13 cellular contexts compared by ENCODE assay signal in genomic region chr5:136134653-136135052, GRCh38. TPM values are rescaled to one million over a fixed set of nuclear protein-coding genes. Genes with fewer than 3 reads are reported as not detected.
DNase-seq lines count a peak whose midpoint lies in the region; ATAC-seq, FAIRE-seq and TF ChIP-seq lines count a peak whose summit lies in the region.
"Had no signal": no experiment of that assay in that cellular context is flagged by ENCODE, and none has a peak within 500 bp of the region (broad histone marks: within the 10 kb centered on the region; RNA-seq: fewer than 3 reads in every experiment).

No MANE protein-coding gene starts in this region.

- no peak overlapping the region for H2BK12ac ChIP-seq in mesenchymal stem cell (ENCODE audit: low read length in 2 of 2)

- no peak overlapping the region for H3K14ac ChIP-seq in mesenchymal stem cell (ENCODE audit: low read length in 2 of 2)

- no peak overlapping the region for H4K8ac ChIP-seq in mesenchymal stem cell (ENCODE audit: low read length)

- no peak overlapping the region for H2AFZ ChIP-seq in K562 (ENCODE audit: low read depth, low read length)
- H2AFZ ChIP-seq in mesenchymal stem cell (ENCODE audit: low read depth, low read length), result no peak overlapping the region

- no peak for TF ChIP-seq EP300 in K562 (IDR thresholded peaks at IDR 0.05; ENCODE audit: low read length)

- peak overlapping the region in 1 of 2 experiments; percentile 30; a peak in 1 of 4 replicates for H3K9ac ChIP-seq in K562 (ENCODE audit: insufficient read depth in 1 of 2, low read depth in 2 of 2, low read length in 2 of 2)
- H3K9ac ChIP-seq in mesenchymal stem cell (ENCODE audit: low read length), result peak overlapping the region; percentile 97

- H3K27me3 ChIP-seq in right cardiac atrium (ENCODE audit: control insufficient read depth, insufficient read depth) (no peaks in the 10 kb centered on the region), K562 (ENCODE audit: control insufficient read depth in 2 of 2, insufficient read depth in 2 of 2, low read length in 2 of 2) (no peaks in the 10 kb centered on the region), mesenchymal stem cell (ENCODE audit: control insufficient read depth in 1 of 2, insufficient read depth in 1 of 2, low read length in 2 of 2) (no peaks in the 10 kb centered on the region), upper lobe of right lung (no peaks in the 10 kb centered on the region)

- H2AK5ac ChIP-seq in mesenchymal stem cell (ENCODE audit: low read length, severe bottlenecking), result no peak overlapping the region

- H3K23ac ChIP-seq in mesenchymal stem cell (ENCODE audit: low read length in 2 of 2), result no peak overlapping the region

- DNase-seq in right cardiac atrium (no peak), cardiac septum (ENCODE audit: low spot score) (no peak), K562 (ENCODE audit: extremely low read depth in 1 of 4, low spot score in 3 of 4) (no peak), mesenchymal stem cell (no peak), upper lobe of right lung (no peak)
- DNase-seq in activated effector memory CD4-positive, alpha-beta T cell treated with anti-CD3 and anti-CD28 coated beads, Interleukin-2, amount 50 U/mL, for 16 hours, result no peak
- DNase-seq: NCI-H2171 had no signal

- BruUV-seq in K562 (replicated peaks; lab: Mats Ljungman, UMichigan), result no TSS peak

- H3K36me3 ChIP-seq in K562 (ENCODE audit: control insufficient read depth, insufficient read depth, low read length) (no peaks in the 10 kb centered on the region; the same call in 2 of the 3 replicates), mesenchymal stem cell (ENCODE audit: control insufficient read depth in 1 of 2, insufficient read depth in 2 of 2, low read depth in 1 of 2, low read length in 2 of 2) (no peaks in the 10 kb centered on the region), upper lobe of right lung (no peaks in the 10 kb centered on the region)

- FAIRE-seq in K562 (lab: Jason Lieb, UNC), result no peak
- FAIRE-seq: endometrium, GM18507, H54 had no signal

- H2BK120ac ChIP-seq in mesenchymal stem cell (ENCODE audit: low read depth, low read length), result no peak overlapping the region

- peak overlapping the region; percentile 28 for H3K4me3 ChIP-seq in right cardiac atrium (ENCODE audit: low read length)
- H3K4me3 ChIP-seq in K562, result no peak overlapping the region
- H3K4me3 ChIP-seq in mesenchymal stem cell (ENCODE audit: insufficient read depth in 1 of 2, low read depth in 1 of 2, low read length in 2 of 2), result peak overlapping the region in 1 of 2 experiments; percentile 97
- no peak overlapping the region for H3K4me3 ChIP-seq in upper lobe of right lung

- H3K9me1 ChIP-seq in K562 (ENCODE audit: control insufficient read depth, insufficient read depth, low read length), result no peaks in the 10 kb centered on the region

- no peak for TF ChIP-seq RAD21 in K562 (CRISPR knock-in tag; conservative IDR thresholded peaks at IDR 0.05 in 1 of 2, IDR thresholded peaks at IDR 0.05 in 1 of 2)

- H3K79me2 ChIP-seq in K562 (ENCODE audit: control insufficient read depth, insufficient read depth, low read length), result peaks cover 70% of the 10 kb centered on the region

- no peak overlapping the region for H3K4ac ChIP-seq in mesenchymal stem cell (ENCODE audit: low read depth in 1 of 2, low read length in 2 of 2)

- POLR2A ChIA-PET in K562 (lab: Yijun Ruan, JAX), result interaction anchor here (0.8 to 1.9 kb wide), 3 partner anchors 9 to 19 kb away, joined by 3 to 6 read pairs (median 5); no protein-coding TSS in a partner anchor

- CTCF ChIA-PET in K562 (lab: Yijun Ruan, JAX; ENCODE audit: low intra/inter-chr PET ratio), result no interaction called here

- H2BK5ac ChIP-seq in mesenchymal stem cell (ENCODE audit: low read depth, low read length, poor library complexity, severe bottlenecking), result no peak overlapping the region

- H4K20me1 ChIP-seq in K562 (replicated peaks; ENCODE audit: control insufficient read depth, insufficient read depth, low read length), result peaks cover 30% of the 10 kb centered on the region; the same call in 1 of the 2 replicates

- in situ Hi-C loops in K562 (cut with MboI), result no loop called here

- H3K27ac ChIP-seq in right cardiac atrium (ENCODE audit: low read length) (no peak overlapping the region), K562 (ENCODE audit: extremely low read depth, low read depth, low read length) (no peak overlapping the region), mesenchymal stem cell (ENCODE audit: low read length, poor library complexity, severe bottlenecking) (no peak overlapping the region), upper lobe of right lung (peak overlapping the region; percentile 95)

- H3K4me1 ChIP-seq in right cardiac atrium (ENCODE audit: control insufficient read depth, insufficient read depth, low read length) (peaks cover 7% of the 10 kb centered on the region), K562 (replicated peaks in 1 of 2; ENCODE audit: control insufficient read depth in 2 of 2, insufficient read depth in 2 of 2, low read length in 2 of 2) (peaks cover 13 to 19% of the 10 kb centered on the region in 2 experiments; a peak in 4 of 5 replicates), mesenchymal stem cell (ENCODE audit: control insufficient read depth, insufficient read depth, low read depth, low read length) (peaks cover 8% of the 10 kb centered on the region), upper lobe of right lung (peaks cover 30% of the 10 kb centered on the region)

- no peak overlapping the region for H4K91ac ChIP-seq in mesenchymal stem cell (ENCODE audit: low read length)

- peaks cover 2% of the 10 kb centered on the region for H3K79me1 ChIP-seq in mesenchymal stem cell (replicated peaks; ENCODE audit: low read length, poor library complexity, severe bottlenecking)

- ATAC-seq in right cardiac atrium (no peak), K562 (no peak), upper lobe of right lung (no peak), HG03565 (IDR thresholded peaks at IDR 0.05; ENCODE audit: unreplicated experiment) (no peak), HG03354 (IDR thresholded peaks at IDR 0.05; ENCODE audit: poor library complexity, severe bottlenecking, unreplicated experiment) (no peak)

- no peak overlapping the region for H3K18ac ChIP-seq in mesenchymal stem cell (ENCODE audit: low read depth in 1 of 2, low read length in 2 of 2)

- H2BK15ac ChIP-seq in mesenchymal stem cell (ENCODE audit: low read depth, poor library complexity, severe bottlenecking), result no peak overlapping the region

- WGBS in right cardiac atrium, result 31% methylated on average over 1 of the region's 1 CpG
- WGBS in K562 (ENCODE audit: insufficient coverage, low coverage, missing lambda C conversion rate), result 47% methylated on average over 1 of the region's 1 CpG
- 86% methylated on average over 1 of the region's 1 CpG for WGBS in mesenchymal stem cell

- intact Hi-C loops in right cardiac atrium (cut with DNase I) (loop anchor here in 1 of 4 donors (5.0 kb wide), 1 partner anchor 42 kb away; no protein-coding TSS in a partner anchor), cardiac septum (cut with DNase I) (no loop called here), K562 (cut with micrococcal nuclease) (loop anchor here (5.0 kb wide), 1 partner anchor 52 kb away; no protein-coding TSS in a partner anchor), upper lobe of right lung (cut with DNase I) (no loop called here)

- TF ChIP-seq CTCF in K562 (IDR thresholded peaks at IDR 0.05 in 2 of 3, conservative IDR thresholded peaks at IDR 0.05 in 1 of 3; ENCODE audit: insufficient read depth in 2 of 3, low read depth in 1 of 3, low read length in 3 of 3) (no peak), upper lobe of right lung (IDR thresholded peaks at IDR 0.05) (no peak)

- no peak for TF ChIP-seq POLR2A in K562 (conservative IDR thresholded peaks at IDR 0.05)

- H3K4me2 ChIP-seq in K562 (ENCODE audit: insufficient read depth, low read length) (no peak overlapping the region; the same call in 1 of the 2 replicates), mesenchymal stem cell (ENCODE audit: low read length, poor library complexity, severe bottlenecking) (peak overlapping the region; percentile 41)

- H3K9me3 ChIP-seq in right cardiac atrium (ENCODE audit: control insufficient read depth, low read length), result no peaks in the 10 kb centered on the region
- H3K9me3 ChIP-seq in K562 (replicated peaks; ENCODE audit: control insufficient read depth, insufficient read depth, low read depth, low read length), result no peaks in the 10 kb centered on the region
- no peaks in the 10 kb centered on the region for H3K9me3 ChIP-seq in mesenchymal stem cell (ENCODE audit: control insufficient read depth, low read length)
- H3K9me3 ChIP-seq in upper lobe of right lung, result no peaks in the 10 kb centered on the region

RNA-seq across cellular contexts. Expression of gene SMAD5, which starts 2.0 kb away (rescaled TPM):
- 10 to 100 TPM; 43.9 to 62.9 (median 58.2) TPM for total RNA-seq in right cardiac atrium
- polyA plus RNA-seq in right cardiac atrium, result 8.7 TPM
- 45.9 TPM for total RNA-seq in cardiac septum
- 37.6 and 119 TPM in 2 replicates for total RNA-seq in K562 (2011; cell fraction: chromatin; rRNA removed; ENCODE audit: low replicate concordance)
- 9.2 and 17.2 TPM in 2 replicates for total RNA-seq in K562 (2011; cell fraction: nucleolus; rRNA removed)
- 23.3 and 36.0 TPM in 2 replicates for total RNA-seq in K562 (2011; cell fraction: nucleoplasm; rRNA removed)
- 14.7 and 14.8 TPM in 2 replicates for total RNA-seq in K562 (2014; rRNA removed)
- 35.0 and 47.9 TPM in 2 replicates for total RNA-seq in K562 (2014; rRNA removed; fragmentation: Illumina TruSeq; extraction: Trizol)
- total RNA-seq in K562 (2015; rRNA removed; fragmentation: Illumina TruSeq; extraction: Trizol), result 26.5 and 29.5 TPM in 2 replicates
- total RNA-seq in K562 (2021), result 34.4 and 38.5 TPM in 2 replicates
- 49.0 and 53.9 TPM in 2 replicates for polyA plus RNA-seq in K562 (2011; rRNA removed)
- 23.7 and 43.2 TPM in 2 replicates for polyA plus RNA-seq in K562 (2011; cell fraction: cytosol; rRNA removed)
- 15.7 and 27.0 TPM in 2 replicates for polyA plus RNA-seq in K562 (2011; cell fraction: nucleus; rRNA removed)
- polyA plus RNA-seq in K562 (2012), result 12.9 and 17.5 TPM in 2 replicates
- polyA plus RNA-seq in K562 (2014; fragmentation: Illumina TruSeq; extraction: Trizol), result 20.3 and 21.1 TPM in 2 replicates
- 10 to 100 TPM; 14.2 to 18.9 TPM for polyA plus RNA-seq in K562 (2014; fragmentation: Nextera tagmentation; extraction: Ambion mirVana)
- polyA plus RNA-seq in K562 (2014; rRNA removed), result 12.4 and 17.4 TPM in 2 replicates
- 143 and 178 TPM in 2 replicates for polyA minus RNA-seq in K562 (2011; rRNA and poly(A)+ RNA removed)
- 41.4 and 59.4 TPM in 2 replicates for polyA minus RNA-seq in K562 (2011; cell fraction: cytosol; rRNA and poly(A)+ RNA removed)
- polyA minus RNA-seq in K562 (2011; cell fraction: nucleus; rRNA and poly(A)+ RNA removed), result 19.7 and 42.3 TPM in 2 replicates
- polyA plus RNA-seq in mesenchymal stem cell (2013, experiment 1 of 2), result 20.6 TPM
- 21.7 TPM for polyA plus RNA-seq in mesenchymal stem cell (2013, experiment 2 of 2)
- total RNA-seq in upper lobe of right lung, result 52.7 TPM

RNA-seq across cellular contexts. Expression of gene SMIM32, which starts 58.3 kb away (rescaled TPM):
- total RNA-seq in right cardiac atrium, result not detected
- polyA plus RNA-seq in right cardiac atrium, result not detected
- total RNA-seq in cardiac septum, result not detected
- not detected in 2 replicates for total RNA-seq in K562 (2011; cell fraction: chromatin; rRNA removed; ENCODE audit: low replicate concordance)
- not detected in 2 replicates for total RNA-seq in K562 (2011; cell fraction: nucleolus; rRNA removed)
- total RNA-seq in K562 (2011; cell fraction: nucleoplasm; rRNA removed), result not detected in 2 replicates
- not detected in 2 replicates for total RNA-seq in K562 (2014; rRNA removed)
- total RNA-seq in K562 (2014; rRNA removed; fragmentation: Illumina TruSeq; extraction: Trizol), result not detected in 2 replicates
- total RNA-seq in K562 (2015; rRNA removed; fragmentation: Illumina TruSeq; extraction: Trizol), result not detected in 2 replicates
- not detected in 2 replicates for total RNA-seq in K562 (2021)
- not detected in 2 replicates for polyA plus RNA-seq in K562 (2011; rRNA removed)
- not detected in 2 replicates for polyA plus RNA-seq in K562 (2011; cell fraction: cytosol; rRNA removed)
- polyA plus RNA-seq in K562 (2011; cell fraction: nucleus; rRNA removed), result not detected in 2 replicates
- not detected in 2 replicates for polyA plus RNA-seq in K562 (2012)
- polyA plus RNA-seq in K562 (2014; fragmentation: Illumina TruSeq; extraction: Trizol), result not detected in 2 replicates
- not detected for polyA plus RNA-seq in K562 (2014; fragmentation: Nextera tagmentation; extraction: Ambion mirVana)
- polyA plus RNA-seq in K562 (2014; rRNA removed), result not detected in 2 replicates
- not detected in 2 replicates for polyA minus RNA-seq in K562 (2011; rRNA and poly(A)+ RNA removed)
- not detected in 2 replicates for polyA minus RNA-seq in K562 (2011; cell fraction: cytosol; rRNA and poly(A)+ RNA removed)
- polyA minus RNA-seq in K562 (2011; cell fraction: nucleus; rRNA and poly(A)+ RNA removed), result not detected in 2 replicates
- not detected for polyA plus RNA-seq in mesenchymal stem cell (2013, experiment 1 of 2)
- polyA plus RNA-seq in mesenchymal stem cell (2013, experiment 2 of 2), result not detected
- not detected for total RNA-seq in upper lobe of right lung
- total RNA-seq: SK-MEL-5 had no signal
